1 cellular context compared by ENCODE assay signal in genomic region chr14:81416233-81416927, GRCh38.
TF ChIP-seq lines count a peak whose summit lies in the region.

No MANE protein-coding gene starts in this region.

TF ChIP-seq in H1, 55 proteins besides CTCF, POLR2A, EP300 and RAD21 (continued from another document):
- no peak for TF ChIP-seq PHF8 (conservative IDR thresholded peaks at IDR 0.05; ENCODE audit: low read depth, low read length)
- no peak for TF ChIP-seq HDAC2 (IDR thresholded peaks at IDR 0.05; ENCODE audit: borderline replicate concordance in 1 of 2, low read depth in 2 of 2, low read length in 2 of 2)
